In the genomic region with DNA sequence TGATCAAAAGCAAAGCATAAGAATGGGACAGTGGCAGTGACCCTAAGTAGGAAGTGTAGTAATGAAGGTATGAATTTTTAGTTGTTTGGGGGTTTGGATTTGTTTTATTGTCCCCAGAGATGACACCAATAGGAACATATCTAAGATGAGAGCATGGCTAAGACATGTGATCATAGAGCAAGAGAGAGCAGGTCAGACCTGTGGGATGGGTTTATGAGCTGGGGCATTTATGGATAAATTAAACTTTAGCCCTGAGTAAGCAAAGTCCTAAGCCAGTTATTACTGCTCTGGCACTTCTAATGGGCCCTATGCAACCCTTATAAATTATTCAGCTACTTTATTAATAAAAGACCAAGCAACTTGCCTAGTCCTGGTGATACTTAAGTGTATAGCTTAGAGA, we compare ENCODE assay signal across 23 cellular contexts.
"Had no signal": no experiment of that assay in that cellular context is flagged by ENCODE, and none has a peak within 500 bp of the region (broad histone marks: within the 10 kb centered on the region; RNA-seq: fewer than 3 reads in every experiment).

No MANE protein-coding gene starts in this region.

- H3K27me3 Mint-ChIP-seq: activated naive CD8-positive, alpha-beta T cell treated with anti-CD3 and anti-CD28 coated beads, Interleukin-2, amount 10 ng/mL, durations not matched to agents 7 days and 5 days; naive B cell had no signal

- DNase-seq: activated CD4-positive, alpha-beta T cell treated with anti-CD3 and anti-CD28 coated beads, Interleukin-2, amount 50 U/mL, for 4 hours; activated CD8-positive, alpha-beta memory T cell treated with anti-CD3 and anti-CD28 coated beads, Interleukin-2, amount 50 U/mL, for 48 hours; activated naive CD4-positive, alpha-beta T cell; activated naive CD8-positive, alpha-beta T cell treated with anti-CD3 and anti-CD28 coated beads, Interleukin-2, amount 10 ng/mL, durations not matched to agents 7 days and 5 days; activated T-cell treated with anti-CD3 and anti-CD28 coated beads, Interleukin-2, amount 50 U/mL, for 4 hours; amniotic stem cell; colonic mucosa; dorsolateral prefrontal cortex; kidney; left lung; naive B cell; nucleus accumbens; spleen; stimulated activated CD4-positive, alpha-beta T cell treated with anti-CD3 and anti-CD28 coated beads, Interleukin-4, amount 100 ng/mL, for 1 hour; stimulated activated naive CD4-positive, alpha-beta T cell treated with Interleukin-2 at 50 U/mL for 16 hours; T-helper 9 cell; upper lobe of left lung had no signal

- H3K27ac Mint-ChIP-seq: activated naive CD8-positive, alpha-beta T cell treated with anti-CD3 and anti-CD28 coated beads, Interleukin-2, amount 10 ng/mL, durations not matched to agents 7 days and 5 days; activated T-helper 2 cell treated with anti-CD3 and anti-CD28 coated beads, Interferon-gamma antibody, Interleukin-2, Interleukin-4, amounts not matched to agents 10 μg/mL and 5 μg/mL and 100 μg/mL, durations not matched to agents 14 hours and 24 hours and 36 hours; naive B cell; WTC11 had no signal

- H3K4me3 ChIP-seq: breast epithelium, colonic mucosa, dorsolateral prefrontal cortex, left lung, lung, spleen, thoracic aorta, upper lobe of left lung had no signal

- H3K9me3 Mint-ChIP-seq: activated naive CD8-positive, alpha-beta T cell treated with anti-CD3 and anti-CD28 coated beads, Interleukin-2, amount 10 ng/mL, durations not matched to agents 7 days and 5 days; activated T-cell treated with anti-CD3 and anti-CD28 coated beads, Interleukin-2, amount 50 U/mL, for 4 hours; activated T-helper 2 cell treated with anti-CD3 and anti-CD28 coated beads, Interferon-gamma antibody, Interleukin-2, Interleukin-4, amounts not matched to agents 10 μg/mL and 5 μg/mL and 100 μg/mL, durations not matched to agents 14 hours and 24 hours and 36 hours; naive B cell; WTC11 had no signal

- H3K4me1 ChIP-seq: breast epithelium, colonic mucosa had no signal

- H3K36me3 ChIP-seq: breast epithelium, colonic mucosa, left lung, thoracic aorta, upper lobe of left lung had no signal

- H3K27me3 ChIP-seq: breast epithelium, colonic mucosa, dorsolateral prefrontal cortex, left lung, spleen, upper lobe of left lung had no signal

- H3K4me3 Mint-ChIP-seq: activated naive CD8-positive, alpha-beta T cell treated with anti-CD3 and anti-CD28 coated beads, Interleukin-2, amount 10 ng/mL, durations not matched to agents 7 days and 5 days; activated T-cell treated with anti-CD3 and anti-CD28 coated beads, Interleukin-2, amount 50 U/mL, for 4 hours; naive B cell; WTC11 had no signal

- H3K27ac ChIP-seq: breast epithelium, colonic mucosa, epithelial cell of prostate, left lung, spleen, thoracic aorta, upper lobe of left lung had no signal

- ATAC-seq: activated T-cell treated with anti-CD3 and anti-CD28 coated beads, Interleukin-2, amount 50 U/mL, for 4 hours; left lung; WTC11 had no signal

- H3K9me3 ChIP-seq: breast epithelium, colonic mucosa, left lung, spleen, thoracic aorta, upper lobe of left lung had no signal
